ENCODE assay signal across 8 cellular contexts in the genomic region with DNA sequence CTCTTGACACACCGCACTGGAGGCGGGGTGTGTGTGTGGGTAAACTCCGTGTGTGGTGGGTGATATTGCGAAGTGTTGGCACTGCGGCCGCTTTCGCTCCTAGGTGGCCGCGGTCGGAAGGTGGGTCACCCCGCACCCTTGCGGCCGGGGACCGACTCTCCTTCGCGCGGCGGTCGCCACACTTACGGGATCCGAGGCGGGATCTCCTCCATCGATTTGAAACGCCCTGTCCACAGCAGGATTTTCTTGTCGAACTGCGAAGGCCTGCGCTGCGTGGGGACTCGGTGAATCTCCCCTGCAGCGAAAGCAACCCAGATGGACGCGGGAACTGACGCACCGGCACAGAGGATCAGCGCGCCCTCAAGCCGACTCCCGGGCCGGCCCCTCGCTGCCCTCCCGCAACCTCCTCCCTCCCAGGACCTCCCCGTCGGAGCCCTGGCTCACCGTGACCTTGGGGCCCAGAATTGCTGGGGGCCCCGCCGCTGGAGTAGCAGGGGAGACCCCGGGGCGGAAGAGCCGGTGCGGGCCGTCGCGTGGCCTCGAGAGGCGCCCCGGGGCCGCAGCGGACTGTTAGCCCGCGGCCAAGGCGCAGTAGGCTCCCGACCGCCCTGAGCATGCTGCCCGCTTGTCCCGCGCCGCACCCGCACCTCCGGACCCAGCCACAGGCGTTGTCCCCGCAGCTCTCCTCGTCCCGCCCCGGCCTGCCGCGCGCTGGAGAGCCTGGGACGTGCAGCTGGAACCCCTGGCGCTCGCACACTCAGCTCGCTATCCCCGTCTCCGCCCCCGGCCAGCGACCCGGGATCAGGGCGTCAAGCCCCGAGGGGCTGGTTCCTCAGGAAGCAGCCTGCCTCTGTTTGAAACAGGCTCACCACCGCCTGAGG. TPM values are rescaled to one million over a fixed set of nuclear protein-coding genes. Genes with fewer than 3 reads are reported as not detected.
DNase-seq lines count a peak whose midpoint lies in the region; ATAC-seq and TF ChIP-seq lines count a peak whose summit lies in the region.

Gene FAM162B, minus strand, starts transcription at position 759 of the 881 bp plus-strand sequence. Its CDS starts 143 bp downstream, at position 616.

- no peak within 1 kb of the TSS for H3K27ac Mint-ChIP-seq in endodermal cell

- no peaks in the 10 kb centered on the region; the same call in 1 of the 2 replicates for H3K27me3 ChIP-seq in GM06990 (replicated peaks; ENCODE audit: control insufficient read depth, insufficient read depth, low read length)
- peaks cover 44% of the 10 kb centered on the region for H3K27me3 ChIP-seq in endodermal cell (ENCODE audit: control insufficient read depth, insufficient read depth, low read length, poor library complexity, severe bottlenecking)
- peaks cover 2% of the 10 kb centered on the region for H3K27me3 ChIP-seq in mesendoderm (ENCODE audit: insufficient read depth, low read length, poor library complexity)
- H3K27me3 ChIP-seq in upper lobe of right lung, result peaks cover 30% of the 10 kb centered on the region

- no peaks in the 10 kb centered on the region for H3K9me3 ChIP-seq in endodermal cell (ENCODE audit: control insufficient read depth, low read length)
- no peaks in the 10 kb centered on the region for H3K9me3 ChIP-seq in upper lobe of right lung

- DNase-seq in GM06990 (ENCODE audit: extremely low read depth, insufficient read length) (peak; percentile 9), NCI-H69 (lab: John Stamatoyannopoulos, UW) (peak; percentile 53), endodermal cell (peak; percentile 85), mesendoderm (peak; percentile 68), upper lobe of right lung (no peak), NCI-H1417 (lab: John Stamatoyannopoulos, UW) (no peak)

- H4K8ac ChIP-seq in mesendoderm (ENCODE audit: low read depth, low read length), result no peak within 1 kb of the TSS

- H3K4me3 Mint-ChIP-seq in endodermal cell, result peak within 1 kb of the TSS; percentile 65

- no peak within 1 kb of the TSS for H2BK5ac ChIP-seq in mesendoderm (ENCODE audit: low read length)

- H3K9ac ChIP-seq in endodermal cell (ENCODE audit: extremely low read depth, low read length, poor library complexity, severe bottlenecking), result no peak within 1 kb of the TSS
- H3K9ac ChIP-seq in mesendoderm (ENCODE audit: low read length), result peak within 1 kb of the TSS; percentile 56

- peak within 1 kb of the TSS; percentile 30 for H3K23ac ChIP-seq in mesendoderm (ENCODE audit: low read length)

- no peaks in the 10 kb centered on the region for H3K79me1 ChIP-seq in mesendoderm (ENCODE audit: low read length)

- no peaks in the 10 kb centered on the region for H3K79me2 ChIP-seq in mesendoderm (ENCODE audit: control insufficient read depth, insufficient read depth, low read length)

- ATAC-seq in upper lobe of right lung (peak; percentile 75), GM21360 (IDR thresholded peaks at IDR 0.05; ENCODE audit: unreplicated experiment) (no peak), GM21515 (IDR thresholded peaks at IDR 0.05; ENCODE audit: unreplicated experiment) (no peak)

- TF ChIP-seq CTCF in GM06990 (IDR thresholded peaks at IDR 0.05; ENCODE audit: insufficient read depth, low read length, poor library complexity, severe bottlenecking) (no peak), endodermal cell (conservative IDR thresholded peaks at IDR 0.05) (peak; percentile 31), upper lobe of right lung (IDR thresholded peaks at IDR 0.05) (no peak)

- H3K56ac ChIP-seq in mesendoderm (ENCODE audit: low read length), result peak within 1 kb of the TSS; percentile 82

- H3K4me3 ChIP-seq in GM06990 (replicated peaks; ENCODE audit: low read depth, low read length), result no peak within 1 kb of the TSS
- H3K4me3 ChIP-seq in endodermal cell (ENCODE audit: low read length), result peak within 1 kb of the TSS; percentile 81
- H3K4me3 ChIP-seq in mesendoderm (ENCODE audit: low read length), result peak within 1 kb of the TSS; percentile 45
- H3K4me3 ChIP-seq in upper lobe of right lung, result peak within 1 kb of the TSS; percentile 59

- H3K36me3 Mint-ChIP-seq in endodermal cell (ENCODE audit: low read depth), result no peaks in the 10 kb centered on the region

- no peak within 1 kb of the TSS for H2AK5ac ChIP-seq in mesendoderm (ENCODE audit: low read length)

- H3K9me3 Mint-ChIP-seq in endodermal cell, result no peaks in the 10 kb centered on the region

- intact Hi-C loops in upper lobe of right lung (cut with DNase I), result no loop called here

- H2BK120ac ChIP-seq in mesendoderm (ENCODE audit: low read depth, low read length), result no peak within 1 kb of the TSS

- H3K27me3 Mint-ChIP-seq in endodermal cell (ENCODE audit: insufficient read depth), result peaks cover 37% of the 10 kb centered on the region

- WGBS in endodermal cell (ENCODE audit: insufficient coverage in 1 of 2, insufficient read length in 1 of 2), 2 experiments, result 1 to 3% methylated on average over 22 to 89 of the region's 89 CpGs
- WGBS in mesendoderm (ENCODE audit: extremely low coverage, insufficient coverage, low lambda C conversion rate), result no CpG with 5 or more reads among the region's 89 CpGs

- no peak within 1 kb of the TSS for H3K4ac ChIP-seq in mesendoderm (ENCODE audit: low read depth, low read length)

- H3K18ac ChIP-seq in mesendoderm (ENCODE audit: low read length), result no peak within 1 kb of the TSS

- H3K4me1 ChIP-seq in endodermal cell (ENCODE audit: control insufficient read depth, insufficient read depth, low read length) (no peaks in the 10 kb centered on the region), mesendoderm (ENCODE audit: control insufficient read depth, low read depth, low read length) (no peaks in the 10 kb centered on the region), upper lobe of right lung (peaks cover 10% of the 10 kb centered on the region)

- H3K27ac ChIP-seq in endodermal cell (ENCODE audit: low read depth, low read length), result no peak within 1 kb of the TSS
- H3K27ac ChIP-seq in mesendoderm (ENCODE audit: low read depth, low read length), result no peak within 1 kb of the TSS
- peak within 1 kb of the TSS; percentile 47 for H3K27ac ChIP-seq in upper lobe of right lung

- H3K4me1 Mint-ChIP-seq in endodermal cell, result peaks cover 8% of the 10 kb centered on the region

- no peak within 1 kb of the TSS for H2BK15ac ChIP-seq in mesendoderm (replicated peaks; ENCODE audit: low read depth)

- peak within 1 kb of the TSS; percentile 93 for H3K4me2 ChIP-seq in mesendoderm (ENCODE audit: low read length)

- no peaks in the 10 kb centered on the region for H3K36me3 ChIP-seq in GM06990 (ENCODE audit: control insufficient read depth, insufficient read depth, low read length)
- no peaks in the 10 kb centered on the region for H3K36me3 ChIP-seq in endodermal cell (ENCODE audit: control insufficient read depth, insufficient read depth, low read length)
- H3K36me3 ChIP-seq in mesendoderm (ENCODE audit: control insufficient read depth, insufficient read depth, low read length), result no peaks in the 10 kb centered on the region
- H3K36me3 ChIP-seq in upper lobe of right lung, result no peaks in the 10 kb centered on the region

- no peak within 1 kb of the TSS for H4K5ac ChIP-seq in mesendoderm (ENCODE audit: low read length)

RNA-seq across cellular contexts. Expression of gene FAM162B, which starts in this region (rescaled TPM):
- total RNA-seq in endodermal cell (1 to 10 TPM in 1 of 2 donors, under 1 TPM in 1; 0.79 to 1.1 TPM), upper lobe of right lung (13.2 TPM)
- polyA plus RNA-seq in endodermal cell (2013, experiment 1 of 2), result 0.46 TPM
- 0.29 TPM for polyA plus RNA-seq in endodermal cell (2013, experiment 2 of 2)
- 0.29 TPM for polyA plus RNA-seq in mesendoderm (2013, experiment 1 of 2)
- polyA plus RNA-seq in mesendoderm (2013, experiment 2 of 2), result 0.46 TPM

Comparison
In these comparisons a context has a peak if more than half of its experiments do, and no peak if none do; other contexts are left out.
1. DNase-seq: peak in GM06990 (single experiment), NCI-H69 (single experiment), endodermal cell (single experiment) and mesendoderm (single experiment); none in upper lobe of right lung (single experiment) and NCI-H1417 (0 of 3).